In genomic region chr13:43493496-43494000, GRCh38 we compare ENCODE assay signal across 35 cellular contexts.
"Had no signal": no experiment of that assay in that cellular context is flagged by ENCODE, and none has a peak within 500 bp of the region (broad histone marks: within the 10 kb centered on the region; RNA-seq: fewer than 3 reads in every experiment).

No MANE protein-coding gene starts in this region.

- H2AFZ ChIP-seq: PC-9 had no signal

- H3K27ac Mint-ChIP-seq: activated CD4-positive, alpha-beta T cell treated with anti-CD3 and anti-CD28 coated beads, Interleukin-2, amount 10 ng/mL, durations not matched to agents 7 days and 5 days; activated CD8-positive, alpha-beta T cell treated with anti-CD3 and anti-CD28 coated beads, Interleukin-2, amount 10 ng/mL, durations not matched to agents 7 days and 5 days; activated naive CD4-positive, alpha-beta T cell treated with anti-CD3 and anti-CD28 coated beads, Interleukin-2, amount 50 U/mL, for 24 hours; activated naive CD8-positive, alpha-beta T cell treated with anti-CD3 and anti-CD28 coated beads, Interleukin-2, amount 10 ng/mL, durations not matched to agents 7 days and 5 days; activated T-cell treated with anti-CD3 and anti-CD28 coated beads, Interleukin-2, amount 50 U/mL, for 24 hours; activated T-helper 2 cell treated with anti-CD3 and anti-CD28 coated beads, Interferon-gamma antibody, Interleukin-2, Interleukin-4, amounts not matched to agents 10 μg/mL and 5 μg/mL and 100 μg/mL, durations not matched to agents 14 hours and 24 hours and 36 hours had no signal

- H3K4me1 Mint-ChIP-seq: activated CD4-positive, alpha-beta T cell treated with anti-CD3 and anti-CD28 coated beads, Interleukin-2, amount 10 ng/mL, durations not matched to agents 7 days and 5 days; activated naive CD4-positive, alpha-beta T cell treated with anti-CD3 and anti-CD28 coated beads, Interleukin-2, amount 50 U/mL, for 24 hours; activated naive CD8-positive, alpha-beta T cell treated with anti-CD3 and anti-CD28 coated beads, Interleukin-2, amount 10 ng/mL, durations not matched to agents 7 days and 5 days had no signal

- H3K27ac ChIP-seq: ascending aorta, body of pancreas, breast epithelium, PC-9, RWPE1 had no signal

- H3K27me3 ChIP-seq: ascending aorta, body of pancreas, breast epithelium, MG63 had no signal

- H3K4me1 ChIP-seq: ascending aorta, body of pancreas, breast epithelium had no signal

- H3K36me3 ChIP-seq: ascending aorta, breast epithelium, MG63 had no signal

- FAIRE-seq: RCC 7860, TTC549 had no signal

- ATAC-seq: activated CD8-positive, alpha-beta T cell treated with anti-CD3 and anti-CD28 coated beads, Interleukin-2, amount 10 ng/mL, durations not matched to agents 7 days and 5 days; body of pancreas; Right ventricle myocardium inferior had no signal

- H3K9me3 ChIP-seq: ascending aorta, body of pancreas, breast epithelium, MG63 had no signal

- H3K4me3 Mint-ChIP-seq: activated CD4-positive, alpha-beta T cell treated with anti-CD3 and anti-CD28 coated beads, Interleukin-2, amount 10 ng/mL, durations not matched to agents 7 days and 5 days; activated CD8-positive, alpha-beta T cell treated with anti-CD3 and anti-CD28 coated beads, Interleukin-2, amount 10 ng/mL, durations not matched to agents 7 days and 5 days; activated naive CD4-positive, alpha-beta T cell treated with anti-CD3 and anti-CD28 coated beads, Interleukin-2, amount 50 U/mL, for 24 hours; activated naive CD8-positive, alpha-beta T cell treated with anti-CD3 and anti-CD28 coated beads, Interleukin-2, amount 10 ng/mL, durations not matched to agents 7 days and 5 days; activated T-cell treated with anti-CD3 and anti-CD28 coated beads, Interleukin-2, amount 50 U/mL, for 24 hours had no signal

- H3K36me3 Mint-ChIP-seq: activated naive CD4-positive, alpha-beta T cell treated with anti-CD3 and anti-CD28 coated beads, Interleukin-2, amount 50 U/mL, for 24 hours; activated naive CD8-positive, alpha-beta T cell treated with anti-CD3 and anti-CD28 coated beads, Interleukin-2, amount 10 ng/mL, durations not matched to agents 7 days and 5 days had no signal

- H3K4me3 ChIP-seq: ascending aorta, body of pancreas, breast epithelium, MG63, PC-9 had no signal

- H3K9me3 Mint-ChIP-seq: activated T-cell treated with anti-CD3 and anti-CD28 coated beads, Interleukin-2, amount 50 U/mL, for 24 hours; activated T-helper 2 cell treated with anti-CD3 and anti-CD28 coated beads, Interferon-gamma antibody, Interleukin-2, Interleukin-4, amounts not matched to agents 10 μg/mL and 5 μg/mL and 100 μg/mL, durations not matched to agents 14 hours and 24 hours and 36 hours had no signal

- DNase-seq: activated CD4-positive, alpha-beta T cell treated with anti-CD3 and anti-CD28 coated beads, Interleukin-2, amount 10 ng/mL, durations not matched to agents 7 days and 5 days; activated CD4-positive, alpha-beta T cell treated with anti-CD3 and anti-CD28 coated beads, Interleukin-2, amount 50 U/mL, for 48 hours; activated CD8-positive, alpha-beta T cell treated with anti-CD3 and anti-CD28 coated beads, Interleukin-2, amount 10 ng/mL, durations not matched to agents 7 days and 5 days; activated gamma-delta T cell; activated naive CD4-positive, alpha-beta T cell treated with Interleukin-2 at 50 U/mL for 16 hours; activated naive CD8-positive, alpha-beta T cell treated with anti-CD3 and anti-CD28 coated beads, Interleukin-2, amount 10 ng/mL, durations not matched to agents 7 days and 5 days; activated T-cell treated with anti-CD3 and anti-CD28 coated beads, Interleukin-2, amount 50 U/mL, for 24 hours; amygdala; body of pancreas; caudate nucleus; Kasumi-1; KBM-7; MG63; NCI-H1048; NCI-H1105 treated with DMSO at 0.1 percent for 48 hours; NCI-H1436; NCI-H1694; NCI-H1930; NCI-H2081 treated with DMSO at 0.1 percent for 48 hours; NCI-H2171; NCI-H446; NCI-H510A treated with DMSO at 0.1 percent for 48 hours; NCI-H526 treated with DMSO at 0.1 percent for 48 hours; NK-92 treated with Interleukin-12 subunit alpha and Interleukin-12 subunit beta, amount 100 ng/mL, for 24 hours; PC-9; SW 1271; T1000 had no signal

- H3K4me2 ChIP-seq: PC-9 had no signal
